Comparison of ENCODE assay signal across 17 cellular contexts in genomic region chr1:106875622-106876021, GRCh38.
DNase-seq lines count a peak whose midpoint lies in the region; ATAC-seq, FAIRE-seq and TF ChIP-seq lines count a peak whose summit lies in the region.
"Had no signal": no experiment of that assay in that cellular context is flagged by ENCODE, and none has a peak within 500 bp of the region (broad histone marks: within the 10 kb centered on the region; RNA-seq: fewer than 3 reads in every experiment).

No MANE protein-coding gene starts in this region.

- peak; percentile 6 for DNase-seq in GM13976 (ENCODE audit: low spot score)
- no peak for DNase-seq in pancreas
- no peak for DNase-seq in NCI-H526 (lab: John Stamatoyannopoulos, UW)
- no peak for DNase-seq in NCI-H748 (lab: John Stamatoyannopoulos, UW; ENCODE audit: unreplicated experiment)
- DNase-seq in HT-29 (ENCODE audit: low spot score) = no peak
- DNase-seq: activated T-cell treated with anti-CD3 and anti-CD28 coated beads, Interleukin-2, amount 50 U/mL, for 48 hours; Caco-2; effector memory CD8-positive, alpha-beta T cell; GM23248; mucosa of descending colon; NCI-H2081; trophoblast cell had no signal

- TF ChIP-seq CTCF in GM13976 (IDR thresholded peaks at IDR 0.05; ENCODE audit: borderline replicate concordance, control extremely low read depth, extremely low read depth, insufficient read depth, missing control alignments) (no peak), pancreas (IDR thresholded peaks at IDR 0.05) (no peak)

- H3K4me1 ChIP-seq in pancreas = no peaks in the 10 kb centered on the region
- H3K4me1 ChIP-seq: Caco-2 had no signal

- no peaks in the 10 kb centered on the region for H3K27me3 ChIP-seq in pancreas
- H3K27me3 ChIP-seq: hepatocyte had no signal

- H3K4me3 ChIP-seq in pancreas = no peak overlapping the region
- H3K4me3 ChIP-seq: GM23248, hepatocyte, mucosa of descending colon had no signal

- 0 to 54% methylated on average over 1 of the region's 1 CpG for WGBS in pancreas, 2 donors

- ATAC-seq in GM19463 (IDR thresholded peaks at IDR 0.05; ENCODE audit: unreplicated experiment) (peak; percentile 65), HG02798 (IDR thresholded peaks at IDR 0.05; ENCODE audit: poor library complexity, unreplicated experiment) (peak; percentile 53), HG03558 (IDR thresholded peaks at IDR 0.05; ENCODE audit: extremely low read depth, unreplicated experiment) (peak; percentile 58), pancreas (no peak)
- ATAC-seq: effector memory CD8-positive, alpha-beta T cell; mucosa of descending colon; stimulated activated effector memory CD8-positive, alpha-beta T cell treated with anti-CD3 and anti-CD28 coated beads, Interleukin-12 subunit alpha, Interleukin-12 subunit beta, amount 100 ng/mL, for 72 hours had no signal

- intact Hi-C loops in pancreas (cut with DNase I) = no loop called here

- no peak overlapping the region for H3K27ac ChIP-seq in pancreas
- H3K27ac ChIP-seq: GM23248, hepatocyte had no signal

- no peaks in the 10 kb centered on the region for H3K36me3 ChIP-seq in pancreas

- no peak for FAIRE-seq in pancreas (lab: Jason Lieb, UNC)

- in situ Hi-C loops in GM13976 (cut with MboI; ENCODE audit: low sequenced_read_pairs, unreplicated experiment) = no loop called here

- H3K9me3 ChIP-seq in pancreas = no peaks in the 10 kb centered on the region
- H3K9me3 ChIP-seq: Caco-2, mucosa of descending colon had no signal

Comparison
In these comparisons a context has a peak if more than half of its experiments do, and no peak if none do; other contexts are left out.
1. ATAC-seq: peak in GM19463 (single experiment), HG02798 (single experiment) and HG03558 (single experiment); none in pancreas (0 of 4).